Comparison of ENCODE assay signal across 11 cellular contexts in the genomic region with DNA sequence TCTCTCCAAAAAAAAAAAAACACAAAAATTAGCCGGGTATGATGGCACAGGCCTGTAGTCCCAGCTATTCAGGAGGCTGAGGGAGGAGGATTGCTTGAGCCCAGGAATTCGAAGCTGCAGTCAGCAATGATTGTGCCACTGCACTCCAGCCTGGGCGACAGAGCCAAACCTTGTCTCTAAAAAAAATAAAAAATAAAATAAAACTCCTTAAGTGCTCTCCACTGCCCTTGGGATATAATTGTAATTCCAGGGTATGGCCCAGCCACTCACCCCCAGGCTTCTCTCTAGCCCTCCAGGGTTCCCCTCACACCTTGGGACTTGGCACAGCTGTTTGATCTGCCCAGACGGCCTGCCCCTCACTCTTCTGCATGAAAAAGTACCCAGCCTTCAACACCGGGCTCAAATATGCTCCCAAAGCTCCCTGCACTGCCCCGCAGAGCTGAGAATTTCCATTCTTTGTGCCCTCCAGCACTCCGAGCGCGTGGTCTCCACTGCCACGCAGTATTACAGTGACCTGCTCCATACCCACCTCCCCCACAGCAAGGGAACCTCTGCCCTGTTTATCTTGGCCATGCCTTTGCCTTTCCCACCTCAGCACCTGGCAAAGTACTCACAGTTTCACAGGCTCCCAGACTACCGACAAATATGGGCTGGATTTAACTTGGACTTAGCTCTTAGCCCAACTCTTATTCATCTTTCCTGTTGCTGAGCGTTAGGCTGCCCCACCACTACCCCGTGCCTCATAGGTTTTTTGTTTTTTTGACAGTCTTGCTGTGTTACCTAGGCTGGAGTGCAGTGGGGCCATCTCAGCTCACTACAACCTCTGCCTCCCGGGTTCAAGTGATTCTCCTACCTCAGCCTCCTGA. TPM values are rescaled to one million over a fixed set of nuclear protein-coding genes. Genes with fewer than 3 reads are reported as not detected.
DNase-seq lines count a peak whose midpoint lies in the region; ATAC-seq and TF ChIP-seq lines count a peak whose summit lies in the region.
"Had no signal": no experiment of that assay in that cellular context is flagged by ENCODE, and none has a peak within 500 bp of the region (broad histone marks: within the 10 kb centered on the region; RNA-seq: fewer than 3 reads in every experiment).

No MANE protein-coding gene starts in this region.

- peak overlapping the region in 10 of 11 experiments; percentile 17 to 100 (median 98); a peak in 17 of 22 replicates for H3K27ac ChIP-seq in BLaER1 treated with 17β-estradiol and CSF1 and Interleukin-3, amounts not matched to agents 10 nM and 100 nM
- peak overlapping the region; percentile 98 to 100 for H3K27ac ChIP-seq in coronary artery

- H3K9me3 ChIP-seq in BLaER1 treated with 17β-estradiol and CSF1 and Interleukin-3, amounts not matched to agents 10 nM and 100 nM (replicated peaks in 1 of 11), result no peaks in the 10 kb centered on the region

- no peaks in the 10 kb centered on the region for H3K36me3 Mint-ChIP-seq in neural crest cell (ENCODE audit: low read depth)
- H3K36me3 Mint-ChIP-seq: naive B cell had no signal

- H3K27me3 Mint-ChIP-seq in neural crest cell (ENCODE audit: low read depth), result no peaks in the 10 kb centered on the region
- H3K27me3 Mint-ChIP-seq: naive B cell had no signal

- ATAC-seq in GM19395 (IDR thresholded peaks at IDR 0.05; ENCODE audit: unreplicated experiment) (no peak), GM19397 (IDR thresholded peaks at IDR 0.05; ENCODE audit: unreplicated experiment) (no peak), HG03442 (IDR thresholded peaks at IDR 0.05; ENCODE audit: unreplicated experiment) (no peak)

- no peak overlapping the region for H3K4me3 ChIP-seq in BLaER1 treated with 17β-estradiol and CSF1 and Interleukin-3, amounts not matched to agents 10 nM and 100 nM
- no peak overlapping the region for H3K4me3 ChIP-seq in coronary artery

- peaks cover 59 to 93% (median 85%) of the 10 kb centered on the region in 10 experiments for H3K4me1 ChIP-seq in BLaER1 treated with 17β-estradiol and CSF1 and Interleukin-3, amounts not matched to agents 10 nM and 100 nM

- no peaks in the 10 kb centered on the region for H3K36me3 ChIP-seq in BLaER1 treated with 17β-estradiol and CSF1 and Interleukin-3, amounts not matched to agents 10 nM and 100 nM

- H3K27me3 ChIP-seq in BLaER1 treated with 17β-estradiol and CSF1 and Interleukin-3, amounts not matched to agents 10 nM and 100 nM, result peaks cover 0 to 3% (median 0%) of the 10 kb centered on the region in 11 experiments; a peak in 2 of 22 replicates

- H3K27ac Mint-ChIP-seq in neural crest cell (ENCODE audit: unreplicated experiment), result peak overlapping the region; percentile 69

- H3K9me3 Mint-ChIP-seq in neural crest cell, result no peaks in the 10 kb centered on the region
- H3K9me3 Mint-ChIP-seq: naive B cell had no signal

- no peak overlapping the region for H3K4me3 Mint-ChIP-seq in neural crest cell

- peaks cover 32% of the 10 kb centered on the region for H3K4me1 Mint-ChIP-seq in neural crest cell

- TF ChIP-seq CTCF in coronary artery (IDR thresholded peaks at IDR 0.05) (no peak), neural crest cell (conservative IDR thresholded peaks at IDR 0.05) (no peak)

- H3K4me2 ChIP-seq in BLaER1 treated with 17β-estradiol and CSF1 and Interleukin-3, amounts not matched to agents 10 nM and 100 nM, result peak overlapping the region; percentile 68 to 98 (median 94)

- no peaks in the 10 kb centered on the region for H4K20me1 ChIP-seq in BLaER1 treated with 17β-estradiol and CSF1 and Interleukin-3, amounts not matched to agents 10 nM and 100 nM

- H3K9ac ChIP-seq in BLaER1 treated with 17β-estradiol and CSF1 and Interleukin-3, amounts not matched to agents 10 nM and 100 nM, result peak overlapping the region in 7 of 11 experiments; percentile 4 to 100 (median 98); a peak in 8 of 22 replicates

- DNase-seq in NCI-H1105 treated with DMSO at 0.1 percent for 48 hours (lab: John Stamatoyannopoulos, UW) (peak; percentile 19), coronary artery (ENCODE audit: low spot score) (no peak), neural crest cell (ENCODE audit: low read depth, low spot score) (no peak)
- no peak for DNase-seq in stimulated activated CD4-positive, alpha-beta T cell treated with anti-CD3 and anti-CD28 coated beads, Interleukin-4, amount 100 ng/mL, for 1 hour
- DNase-seq: naive B cell, NCI-H510A treated with DMSO at 0.1 percent for 48 hours had no signal

RNA-seq across cellular contexts. Expression of a gene that starts 7.6 kb away (rescaled TPM):
- total RNA-seq in neural crest cell, result 1,207 and 1,209 TPM in 2 replicates

RNA-seq across cellular contexts. Expression of a gene that starts 24.8 kb away (rescaled TPM):
- 0.52 and 0.96 TPM in 2 replicates for total RNA-seq in neural crest cell
- total RNA-seq: HT1080 had no signal

RNA-seq across cellular contexts. Expression of a gene that starts 57.6 kb away (rescaled TPM):
- total RNA-seq in neural crest cell, result 1.0 and 3.4 TPM in 2 replicates
